25 cellular contexts compared by ENCODE assay signal in genomic region chr19:6359942-6360341, GRCh38. TPM values are rescaled to one million over a fixed set of nuclear protein-coding genes. Genes with fewer than 3 reads are reported as not detected.
DNase-seq lines count a peak whose midpoint lies in the region; ATAC-seq, FAIRE-seq and TF ChIP-seq lines count a peak whose summit lies in the region.
"Had no signal": no experiment of that assay in that cellular context is flagged by ENCODE, and none has a peak within 500 bp of the region (broad histone marks: within the 10 kb centered on the region; RNA-seq: fewer than 3 reads in every experiment).

No MANE protein-coding gene starts in this region.

- in situ Hi-C loops in K562 (cut with MboI) = no loop called here

- no peak for TF ChIP-seq RAD21 in K562 (CRISPR knock-in tag; conservative IDR thresholded peaks at IDR 0.05 in 1 of 2, IDR thresholded peaks at IDR 0.05 in 1 of 2)

- H3K4me3 Mint-ChIP-seq in activated naive CD4-positive, alpha-beta T cell treated with anti-CD3 and anti-CD28 coated beads, Interleukin-2, amount 10 ng/mL, durations not matched to agents 7 days and 5 days = peak overlapping the region; percentile 17
- H3K4me3 Mint-ChIP-seq in CD8-positive, alpha-beta T cell = peak overlapping the region; percentile 29
- H3K4me3 Mint-ChIP-seq in neural progenitor cell = peak overlapping the region; percentile 54

- no peak for FAIRE-seq in K562 (lab: Jason Lieb, UNC)
- FAIRE-seq: A549, D721Med, H1, HTR-8/SVneo had no signal

- no peak for TF ChIP-seq CTCF in CD8-positive, alpha-beta T cell (IDR thresholded peaks at IDR 0.05)
- no peak for TF ChIP-seq CTCF in K562 (IDR thresholded peaks at IDR 0.05 in 2 of 3, conservative IDR thresholded peaks at IDR 0.05 in 1 of 3; ENCODE audit: insufficient read depth in 2 of 3, low read depth in 1 of 3, low read length in 3 of 3)
- TF ChIP-seq CTCF in neural progenitor cell (IDR thresholded peaks at IDR 0.05) = no peak

- H4K20me1 ChIP-seq in K562 (replicated peaks; ENCODE audit: control insufficient read depth, insufficient read depth, low read length) = no peaks in the 10 kb centered on the region
- H4K20me1 ChIP-seq in neural progenitor cell (ENCODE audit: low read depth) = no peaks in the 10 kb centered on the region
- H4K20me1 ChIP-seq: BLaER1 had no signal

- peaks cover 16% of the 10 kb centered on the region for H3K4me1 Mint-ChIP-seq in activated naive CD4-positive, alpha-beta T cell treated with anti-CD3 and anti-CD28 coated beads, Interleukin-2, amount 10 ng/mL, durations not matched to agents 7 days and 5 days
- peaks cover 23% of the 10 kb centered on the region for H3K4me1 Mint-ChIP-seq in CD8-positive, alpha-beta T cell (ENCODE audit: low read depth)
- H3K4me1 Mint-ChIP-seq in neural progenitor cell = peaks cover 20% of the 10 kb centered on the region

- no peaks in the 10 kb centered on the region for H3K27me3 Mint-ChIP-seq in activated naive CD4-positive, alpha-beta T cell treated with anti-CD3 and anti-CD28 coated beads, Interleukin-2, amount 10 ng/mL, durations not matched to agents 7 days and 5 days
- no peaks in the 10 kb centered on the region for H3K27me3 Mint-ChIP-seq in CD8-positive, alpha-beta T cell (ENCODE audit: low read depth)
- H3K27me3 Mint-ChIP-seq in neural progenitor cell (ENCODE audit: insufficient read depth, low read depth) = peaks cover 6% of the 10 kb centered on the region
- H3K27me3 Mint-ChIP-seq: CD8-positive, alpha-beta memory T cell had no signal

- peaks cover 5% of the 10 kb centered on the region for H3K36me3 ChIP-seq in CD8-positive, alpha-beta T cell (ENCODE audit: insufficient read depth, low read length)
- H3K36me3 ChIP-seq in K562 (ENCODE audit: control insufficient read depth, insufficient read depth, low read length) = peaks cover 20% of the 10 kb centered on the region; the same call in 2 of the 3 replicates
- H3K36me3 ChIP-seq in neural progenitor cell = no peaks in the 10 kb centered on the region

- no peaks in the 10 kb centered on the region for H3K9me3 ChIP-seq in CD8-positive, alpha-beta T cell (ENCODE audit: low read length)
- H3K9me3 ChIP-seq in K562 (replicated peaks; ENCODE audit: control insufficient read depth, insufficient read depth, low read depth, low read length) = no peaks in the 10 kb centered on the region
- no peaks in the 10 kb centered on the region for H3K9me3 ChIP-seq in neural progenitor cell (ENCODE audit: low read depth)
- H3K9me3 ChIP-seq: A549 had no signal

- no peak for TF ChIP-seq EP300 in K562 (IDR thresholded peaks at IDR 0.05; ENCODE audit: low read length)

- H3K4me3 ChIP-seq in CD8-positive, alpha-beta T cell (ENCODE audit: low read depth, low read length) = no peak overlapping the region
- H3K4me3 ChIP-seq in K562 = no peak overlapping the region
- no peak overlapping the region for H3K4me3 ChIP-seq in neural progenitor cell
- H3K4me3 ChIP-seq: A549, BLaER1, PC-9 had no signal

- H3K4me2 ChIP-seq in K562 (ENCODE audit: insufficient read depth, low read length) (no peak overlapping the region), neural progenitor cell (no peak overlapping the region)
- H3K4me2 ChIP-seq: A549, BLaER1, KMS-11, PC-9 had no signal

- TF ChIP-seq POLR2A in K562 (conservative IDR thresholded peaks at IDR 0.05) = no peak

- intact Hi-C loops in CD8-positive, alpha-beta T cell (cut with DNase I, micrococcal nuclease) = loop anchor here (2.0 to 5.0 kb wide), 3 partner anchors 79 to 1172 kb away; no protein-coding TSS in a partner anchor
- intact Hi-C loops in K562 (cut with micrococcal nuclease) = no loop called here

- peaks cover 21% of the 10 kb centered on the region for H3K4me1 ChIP-seq in CD8-positive, alpha-beta T cell (ENCODE audit: insufficient read depth, low read length)
- H3K4me1 ChIP-seq in K562 (replicated peaks in 1 of 2; ENCODE audit: control insufficient read depth in 2 of 2, insufficient read depth in 2 of 2, low read length in 2 of 2) (peaks cover 8 to 36% of the 10 kb centered on the region in 2 experiments; a peak in 4 of 5 replicates), neural progenitor cell (peaks cover 4% of the 10 kb centered on the region)

- BruUV-seq in K562 (replicated peaks; lab: Mats Ljungman, UMichigan) = no TSS peak

- H3K9ac ChIP-seq in K562 (ENCODE audit: insufficient read depth in 1 of 2, low read depth in 2 of 2, low read length in 2 of 2) (no peak overlapping the region), neural progenitor cell (no peak overlapping the region)
- H3K9ac ChIP-seq: BLaER1, KMS-11 had no signal

- H3K9me3 Mint-ChIP-seq in activated naive CD4-positive, alpha-beta T cell treated with anti-CD3 and anti-CD28 coated beads, Interleukin-2, amount 10 ng/mL, durations not matched to agents 7 days and 5 days = no peaks in the 10 kb centered on the region
- no peaks in the 10 kb centered on the region for H3K9me3 Mint-ChIP-seq in CD8-positive, alpha-beta T cell
- H3K9me3 Mint-ChIP-seq in neural progenitor cell = no peaks in the 10 kb centered on the region
- H3K9me3 Mint-ChIP-seq: CD8-positive, alpha-beta memory T cell had no signal

- H3K27ac Mint-ChIP-seq in activated naive CD4-positive, alpha-beta T cell treated with anti-CD3 and anti-CD28 coated beads, Interleukin-2, amount 10 ng/mL, durations not matched to agents 7 days and 5 days = no peak overlapping the region
- no peak overlapping the region for H3K27ac Mint-ChIP-seq in CD8-positive, alpha-beta T cell
- H3K27ac Mint-ChIP-seq in neural progenitor cell = peak overlapping the region; percentile 24
- H3K27ac Mint-ChIP-seq: CD8-positive, alpha-beta memory T cell had no signal

- 70% methylated on average over 2 of the region's 2 CpGs for whole genome bisulfite sequencing in K562 (ENCODE audit: insufficient coverage, low coverage, missing lambda C conversion rate)

- H3K27me3 ChIP-seq in CD8-positive, alpha-beta T cell (ENCODE audit: insufficient read depth, low read length) = no peaks in the 10 kb centered on the region
- no peaks in the 10 kb centered on the region for H3K27me3 ChIP-seq in K562 (ENCODE audit: control insufficient read depth in 2 of 2, insufficient read depth in 2 of 2, low read length in 2 of 2)
- H3K27me3 ChIP-seq in neural progenitor cell = no peaks in the 10 kb centered on the region
- H3K27me3 ChIP-seq: BLaER1 had no signal

- POLR2A ChIA-PET in CD8-positive, alpha-beta T cell (lab: Charles Lee) = no interaction called here
- POLR2A ChIA-PET in K562 (lab: Yijun Ruan, JAX) = no interaction called here

- no peaks in the 10 kb centered on the region for H3K9me1 ChIP-seq in K562 (ENCODE audit: control insufficient read depth, insufficient read depth, low read length)

- H3F3A ChIP-seq in neural progenitor cell (ENCODE audit: low read depth) = no peaks in the 10 kb centered on the region

- CTCF ChIA-PET in activated naive CD4-positive, alpha-beta T cell treated with anti-CD3 and anti-CD28 coated beads, Interleukin-2, amount 10 ng/mL, durations not matched to agents 7 days and 5 days (lab: Charles Lee) = no interaction called here
- CTCF ChIA-PET in CD8-positive, alpha-beta T cell (lab: Charles Lee) = interaction anchor here (0.6 to 0.9 kb wide), 3 partner anchors 7 to 1029 kb away, joined by 3 to 4 read pairs (median 3); no protein-coding TSS in a partner anchor
- CTCF ChIA-PET in K562 (lab: Yijun Ruan, JAX; ENCODE audit: low intra/inter-chr PET ratio) = no interaction called here

- H3K27ac ChIP-seq in CD8-positive, alpha-beta T cell (ENCODE audit: low read depth, low read length) = no peak overlapping the region
- H3K27ac ChIP-seq in K562 (ENCODE audit: extremely low read depth, low read depth, low read length) (no peak overlapping the region), neural progenitor cell (no peak overlapping the region)
- H3K27ac ChIP-seq: A549, BLaER1, KMS-11, PC-9 had no signal

- peaks cover 16% of the 10 kb centered on the region for H3K36me3 Mint-ChIP-seq in activated naive CD4-positive, alpha-beta T cell treated with anti-CD3 and anti-CD28 coated beads, Interleukin-2, amount 10 ng/mL, durations not matched to agents 7 days and 5 days
- H3K36me3 Mint-ChIP-seq in CD8-positive, alpha-beta T cell = peaks cover 29% of the 10 kb centered on the region
- peaks cover 2% of the 10 kb centered on the region for H3K36me3 Mint-ChIP-seq in neural progenitor cell

- 0 out of 2 replicates have a peak overlapping the region, but pooled peaks have one; percentile 26 for H2AFZ ChIP-seq in K562 (ENCODE audit: low read depth, low read length)
- no peak overlapping the region for H2AFZ ChIP-seq in neural progenitor cell (replicated peaks)
- H2AFZ ChIP-seq: PC-9 had no signal

- no peak for ATAC-seq in CD8-positive, alpha-beta T cell
- ATAC-seq in K562 = no peak
- ATAC-seq: A549, HCT116 had no signal

- DNase-seq in activated naive CD4-positive, alpha-beta T cell treated with anti-CD3 and anti-CD28 coated beads, Interleukin-2, amount 10 ng/mL, durations not matched to agents 7 days and 5 days = no peak
- no peak for DNase-seq in activated naive CD4-positive, alpha-beta T cell treated with anti-CD3 and anti-CD28 coated beads, Interleukin-2, amount 50 U/mL, for 16 hours
- no peak for DNase-seq in CD8-positive, alpha-beta T cell
- no peak for DNase-seq in K562 (ENCODE audit: extremely low read depth in 1 of 4, low spot score in 3 of 4)
- no peak for DNase-seq in neural progenitor cell (ENCODE audit: low spot score)
- DNase-seq in AG08396 (ENCODE audit: low spot score) = no peak
- DNase-seq in T-helper 9 cell = no peak
- DNase-seq: CD8-positive, alpha-beta memory T cell; DMS53; GDM1; NCI-H1092 treated with DMSO at 0.1 percent for 48 hours; NCI-H1436 treated with DMSO at 0.1 percent for 48 hours; NCI-H1930; NCI-H2227 treated with DMSO at 0.1 percent for 48 hours; NCI-H510A; PC-9; RPMI8226; SHP77 had no signal

- H3K79me2 ChIP-seq in K562 (ENCODE audit: control insufficient read depth, insufficient read depth, low read length) (peaks cover 17% of the 10 kb centered on the region), neural progenitor cell (ENCODE audit: low read depth) (peaks cover 6% of the 10 kb centered on the region)

RNA-seq across cellular contexts. Expression of gene CLPP, which starts 1.4 kb away (rescaled TPM):
- total RNA-seq in CD8-positive, alpha-beta T cell = 10 to 100 TPM; 58.9 to 60.8 TPM
- total RNA-seq in K562 (2011; cell fraction: chromatin; rRNA removed; ENCODE audit: low replicate concordance) = 7.3 and 21.8 TPM in 2 replicates
- total RNA-seq in K562 (2011; cell fraction: nucleolus; rRNA removed) = 28.3 and 33.0 TPM in 2 replicates
- 19.4 and 22.1 TPM in 2 replicates for total RNA-seq in K562 (2011; cell fraction: nucleoplasm; rRNA removed)
- total RNA-seq in K562 (2014; rRNA removed) = 111 and 168 TPM in 2 replicates
- 20.7 and 32.6 TPM in 2 replicates for total RNA-seq in K562 (2014; rRNA removed; fragmentation: Illumina TruSeq; extraction: Trizol)
- total RNA-seq in K562 (2015; rRNA removed; fragmentation: Illumina TruSeq; extraction: Trizol) = 59.5 and 60.7 TPM in 2 replicates
- 127 and 137 TPM in 2 replicates for total RNA-seq in K562 (2021)
- polyA plus RNA-seq in K562 (2011; rRNA removed) = 56.3 and 71.6 TPM in 2 replicates
- 193 and 655 TPM in 2 replicates for polyA plus RNA-seq in K562 (2011; cell fraction: cytosol; rRNA removed)
- polyA plus RNA-seq in K562 (2011; cell fraction: nucleus; rRNA removed) = 46.4 and 84.0 TPM in 2 replicates
- 86.5 and 144 TPM in 2 replicates for polyA plus RNA-seq in K562 (2012)
- 42.2 and 109 TPM in 2 replicates for polyA plus RNA-seq in K562 (2014; fragmentation: Illumina TruSeq; extraction: Trizol)
- 1 to 10 TPM; 2.4 to 4.5 TPM for polyA plus RNA-seq in K562 (2014; fragmentation: Nextera tagmentation; extraction: Ambion mirVana)
- 109 and 124 TPM in 2 replicates for polyA plus RNA-seq in K562 (2014; rRNA removed)
- 13.5 and 19.1 TPM in 2 replicates for polyA minus RNA-seq in K562 (2011; rRNA and poly(A)+ RNA removed)
- 46.1 and 51.0 TPM in 2 replicates for polyA minus RNA-seq in K562 (2011; cell fraction: cytosol; rRNA and poly(A)+ RNA removed)
- 11.7 and 14.8 TPM in 2 replicates for polyA minus RNA-seq in K562 (2011; cell fraction: nucleus; rRNA and poly(A)+ RNA removed)
- 28.0 and 73.6 TPM in 2 replicates for total RNA-seq in neural progenitor cell (ENCODE audit: low replicate concordance)

RNA-seq across cellular contexts. Expression of gene ALKBH7, which starts 12.7 kb away (rescaled TPM):
- total RNA-seq in CD8-positive, alpha-beta T cell = 10 to 100 TPM; 63.6 to 66.2 TPM
- 1.1 and 3.1 TPM in 2 replicates for total RNA-seq in K562 (2011; cell fraction: chromatin; rRNA removed; ENCODE audit: low replicate concordance)
- total RNA-seq in K562 (2011; cell fraction: nucleolus; rRNA removed) = 6.2 and 11.8 TPM in 2 replicates
- total RNA-seq in K562 (2011; cell fraction: nucleoplasm; rRNA removed) = 4.8 and 7.3 TPM in 2 replicates
- total RNA-seq in K562 (2014; rRNA removed) = 65.7 and 88.6 TPM in 2 replicates
- 2.3 and 4.4 TPM in 2 replicates for total RNA-seq in K562 (2014; rRNA removed; fragmentation: Illumina TruSeq; extraction: Trizol)
- 24.6 and 29.8 TPM in 2 replicates for total RNA-seq in K562 (2015; rRNA removed; fragmentation: Illumina TruSeq; extraction: Trizol)
- total RNA-seq in K562 (2021) = 94.8 and 110 TPM in 2 replicates
- 17.6 and 35.4 TPM in 2 replicates for polyA plus RNA-seq in K562 (2011; rRNA removed)
- 51.4 and 114 TPM in 2 replicates for polyA plus RNA-seq in K562 (2011; cell fraction: cytosol; rRNA removed)
- 18.5 and 23.2 TPM in 2 replicates for polyA plus RNA-seq in K562 (2011; cell fraction: nucleus; rRNA removed)
- polyA plus RNA-seq in K562 (2012) = 48.8 and 149 TPM in 2 replicates
- polyA plus RNA-seq in K562 (2014; fragmentation: Illumina TruSeq; extraction: Trizol) = 9.5 and 24.2 TPM in 2 replicates
- polyA plus RNA-seq in K562 (2014; fragmentation: Nextera tagmentation; extraction: Ambion mirVana) = 1 to 10 TPM in 1 of 2 experiments, under 1 TPM in 1; 0.69 to 2.8 TPM
- 67.6 and 68.8 TPM in 2 replicates for polyA plus RNA-seq in K562 (2014; rRNA removed)
- 2.5 and 2.9 TPM in 2 replicates for polyA minus RNA-seq in K562 (2011; rRNA and poly(A)+ RNA removed)
- 11.5 and 20.7 TPM in 2 replicates for polyA minus RNA-seq in K562 (2011; cell fraction: cytosol; rRNA and poly(A)+ RNA removed)
- polyA minus RNA-seq in K562 (2011; cell fraction: nucleus; rRNA and poly(A)+ RNA removed) = 3.8 and 5.2 TPM in 2 replicates
- 19.7 and 94.7 TPM in 2 replicates for total RNA-seq in neural progenitor cell (ENCODE audit: low replicate concordance)

RNA-seq across cellular contexts. Expression of gene PSPN, which starts 15.8 kb away (rescaled TPM):
- under 1 TPM; 0.76 to 0.92 TPM for total RNA-seq in CD8-positive, alpha-beta T cell
- total RNA-seq in K562 (2011; cell fraction: chromatin; rRNA removed; ENCODE audit: low replicate concordance) = 2.1 and 5.7 TPM in 2 replicates
- total RNA-seq in K562 (2011; cell fraction: nucleolus; rRNA removed) = 2.4 and 2.7 TPM in 2 replicates
- 2.9 and 4.5 TPM in 2 replicates for total RNA-seq in K562 (2011; cell fraction: nucleoplasm; rRNA removed)
- total RNA-seq in K562 (2014; rRNA removed) = 0.78 and 0.82 TPM in 2 replicates
- 0.45 and 0.58 TPM in 2 replicates for total RNA-seq in K562 (2014; rRNA removed; fragmentation: Illumina TruSeq; extraction: Trizol)
- 0.83 and 0.87 TPM in 2 replicates for total RNA-seq in K562 (2015; rRNA removed; fragmentation: Illumina TruSeq; extraction: Trizol)
- total RNA-seq in K562 (2021) = 1.1 TPM in 2 replicates
- 0.25 and 0.32 TPM in 2 replicates for polyA plus RNA-seq in K562 (2011; rRNA removed)
- 0.58 and 0.88 TPM in 2 replicates for polyA plus RNA-seq in K562 (2011; cell fraction: cytosol; rRNA removed)
- 0.72 and 1.00 TPM in 2 replicates for polyA plus RNA-seq in K562 (2011; cell fraction: nucleus; rRNA removed)
- polyA plus RNA-seq in K562 (2012) = 0.47 and 0.86 TPM in 2 replicates
- polyA plus RNA-seq in K562 (2014; fragmentation: Illumina TruSeq; extraction: Trizol) = 0.55 and 0.58 TPM in 2 replicates
- under 1 TPM; 0.21 to 0.29 TPM for polyA plus RNA-seq in K562 (2014; fragmentation: Nextera tagmentation; extraction: Ambion mirVana)
- polyA plus RNA-seq in K562 (2014; rRNA removed) = 0.28 and 0.40 TPM in 2 replicates
- 0.39 and 0.56 TPM in 2 replicates for polyA minus RNA-seq in K562 (2011; rRNA and poly(A)+ RNA removed)
- polyA minus RNA-seq in K562 (2011; cell fraction: cytosol; rRNA and poly(A)+ RNA removed) = 1.1 and 2.7 TPM in 2 replicates
- 0.67 and 0.81 TPM in 2 replicates for polyA minus RNA-seq in K562 (2011; cell fraction: nucleus; rRNA and poly(A)+ RNA removed)
- 0.92 and 2.7 TPM in 2 replicates for total RNA-seq in neural progenitor cell (ENCODE audit: low replicate concordance)

RNA-seq across cellular contexts. Expression of gene ACER1, which starts 26.5 kb away (rescaled TPM):
- total RNA-seq in CD8-positive, alpha-beta T cell = 1 to 10 TPM; 1.7 to 2.6 TPM
- total RNA-seq in K562 (2011; cell fraction: chromatin; rRNA removed; ENCODE audit: low replicate concordance) = not detected in 2 replicates
- not detected in 2 replicates for total RNA-seq in K562 (2011; cell fraction: nucleolus; rRNA removed)
- total RNA-seq in K562 (2011; cell fraction: nucleoplasm; rRNA removed) = not detected in 2 replicates
- total RNA-seq in K562 (2014; rRNA removed) (not detected in 2 replicates), K562 (2014; rRNA removed; fragmentation: Illumina TruSeq; extraction: Trizol) (not detected in 2 replicates), K562 (2015; rRNA removed; fragmentation: Illumina TruSeq; extraction: Trizol) (not detected in 2 replicates), K562 (2021) (not detected in 2 replicates), neural progenitor cell (ENCODE audit: low replicate concordance) (not detected in 2 replicates)
- polyA plus RNA-seq in K562 (2011; rRNA removed) (not detected in 2 replicates), K562 (2014; fragmentation: Illumina TruSeq; extraction: Trizol) (not detected in 2 replicates), K562 (2014; fragmentation: Nextera tagmentation; extraction: Ambion mirVana) (not detected), K562 (2014; rRNA removed) (not detected in 2 replicates)
- not detected in 2 replicates for polyA plus RNA-seq in K562 (2011; cell fraction: cytosol; rRNA removed)
- polyA plus RNA-seq in K562 (2011; cell fraction: nucleus; rRNA removed) = not detected in 2 replicates
- not detected in 2 replicates for polyA plus RNA-seq in K562 (2012)
- polyA minus RNA-seq in K562 (2011; rRNA and poly(A)+ RNA removed) = not detected in 2 replicates
- not detected in 2 replicates for polyA minus RNA-seq in K562 (2011; cell fraction: cytosol; rRNA and poly(A)+ RNA removed)
- not detected in 2 replicates for polyA minus RNA-seq in K562 (2011; cell fraction: nucleus; rRNA and poly(A)+ RNA removed)
- total RNA-seq: CD8-positive, alpha-beta memory T cell; H1; PC-9 had no signal
- polyA plus RNA-seq: A549 had no signal

RNA-seq across cellular contexts. Expression of gene GTF2F1, which starts 33.0 kb away (rescaled TPM):
- 10 to 100 TPM; 65.2 to 67.9 TPM for total RNA-seq in CD8-positive, alpha-beta T cell
- 19.4 and 44.5 TPM in 2 replicates for total RNA-seq in K562 (2011; cell fraction: chromatin; rRNA removed; ENCODE audit: low replicate concordance)
- total RNA-seq in K562 (2011; cell fraction: nucleolus; rRNA removed) = 26.5 and 29.9 TPM in 2 replicates
- total RNA-seq in K562 (2011; cell fraction: nucleoplasm; rRNA removed) = 20.7 and 21.6 TPM in 2 replicates
- total RNA-seq in K562 (2014; rRNA removed) (75.4 and 81.6 TPM in 2 replicates), K562 (2014; rRNA removed; fragmentation: Illumina TruSeq; extraction: Trizol) (30.3 TPM in 2 replicates), K562 (2015; rRNA removed; fragmentation: Illumina TruSeq; extraction: Trizol) (73.5 and 79.1 TPM in 2 replicates), K562 (2021) (58.9 and 71.7 TPM in 2 replicates), neural progenitor cell (ENCODE audit: low replicate concordance) (36.9 and 46.9 TPM in 2 replicates)
- polyA plus RNA-seq in K562 (2011; rRNA removed) (34.9 and 47.9 TPM in 2 replicates), K562 (2014; fragmentation: Illumina TruSeq; extraction: Trizol) (68.4 and 85.9 TPM in 2 replicates), K562 (2014; fragmentation: Nextera tagmentation; extraction: Ambion mirVana) (1 to 10 TPM; 4.7 to 6.3 TPM), K562 (2014; rRNA removed) (66.0 and 68.7 TPM in 2 replicates)
- polyA plus RNA-seq in K562 (2011; cell fraction: cytosol; rRNA removed) = 52.9 and 70.5 TPM in 2 replicates
- polyA plus RNA-seq in K562 (2011; cell fraction: nucleus; rRNA removed) = 25.6 and 38.6 TPM in 2 replicates
- 74.1 and 80.2 TPM in 2 replicates for polyA plus RNA-seq in K562 (2012)
- polyA minus RNA-seq in K562 (2011; rRNA and poly(A)+ RNA removed) = 28.2 and 53.2 TPM in 2 replicates
- 37.8 and 49.9 TPM in 2 replicates for polyA minus RNA-seq in K562 (2011; cell fraction: cytosol; rRNA and poly(A)+ RNA removed)
- 8.5 and 12.0 TPM in 2 replicates for polyA minus RNA-seq in K562 (2011; cell fraction: nucleus; rRNA and poly(A)+ RNA removed)
